Comparison of ENCODE assay signal across 16 cellular contexts in the genomic region with DNA sequence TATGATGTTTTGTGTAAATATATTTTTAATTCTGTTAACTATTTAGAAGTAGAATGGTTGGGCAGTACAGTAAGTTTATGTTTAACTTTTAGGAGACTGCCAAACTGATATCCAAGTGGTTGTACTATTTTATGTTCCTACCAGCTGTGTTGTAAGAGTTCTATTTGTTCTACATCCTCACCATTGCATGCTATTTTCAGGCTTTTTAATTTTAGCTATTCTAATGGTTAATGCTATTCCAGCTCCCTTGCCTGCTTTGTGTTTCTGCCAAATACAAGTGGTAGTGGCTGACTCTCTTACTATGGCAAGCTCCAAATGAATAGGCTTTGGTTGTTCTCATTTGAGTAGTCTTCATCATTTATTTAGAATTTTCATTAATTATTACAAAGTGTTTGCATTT.
DNase-seq lines count a peak whose midpoint lies in the region; ATAC-seq and TF ChIP-seq lines count a peak whose summit lies in the region.
"Had no signal": no experiment of that assay in that cellular context is flagged by ENCODE, and none has a peak within 500 bp of the region (broad histone marks: within the 10 kb centered on the region; RNA-seq: fewer than 3 reads in every experiment).

No MANE protein-coding gene starts in this region.

- peak overlapping the region in 1 of 3 donors; percentile 27 for H3K27ac ChIP-seq in right lobe of liver
- H3K27ac ChIP-seq: 22Rv1, A549, C4-2B had no signal

- peaks cover 0 to 8% (median 4%) of the 10 kb centered on the region in 4 donors for H3K4me1 ChIP-seq in right lobe of liver
- H3K4me1 ChIP-seq: A549, Caco-2 had no signal

- H3K9me3 ChIP-seq in right lobe of liver: no peaks in the 10 kb centered on the region
- H3K9me3 ChIP-seq: Caco-2 had no signal

- intact Hi-C loops in Right ventricle myocardium inferior (cut with DNase I): loop anchor here (10.0 kb wide), 2 partner anchors 195 to 515 kb away; no protein-coding TSS in a partner anchor
- intact Hi-C loops in cardiac septum (cut with DNase I): loop anchor here (5.0 kb wide), 1 partner anchor 398 kb away; no protein-coding TSS in a partner anchor
- intact Hi-C loops in left ventricle myocardium superior (cut with micrococcal nuclease): no loop called here
- intact Hi-C loops in right lobe of liver (cut with DNase I): no loop called here

- TF ChIP-seq POLR2A in right lobe of liver (IDR thresholded peaks at IDR 0.05): no peak

- H3K27me3 ChIP-seq in right lobe of liver: no peaks in the 10 kb centered on the region

- DNase-seq in Right ventricle myocardium inferior (ENCODE audit: missing footprints) (no peak), cardiac septum (ENCODE audit: low spot score) (no peak), left ventricle myocardium superior (no peak), right lobe of liver (peak in 1 of 3 donors; percentile 46), HCEC 1CT (no peak)
- DNase-seq: AML-193; Caco-2; CD4-positive, alpha-beta T cell; HFFc6 had no signal

- H3K36me3 ChIP-seq in right lobe of liver: no peaks in the 10 kb centered on the region

- ATAC-seq in Right ventricle myocardium inferior (peak; percentile 91), left ventricle myocardium superior (peak; percentile 96), right lobe of liver (peak; percentile 92 to 100 (median 96)), GM18511 (IDR thresholded peaks at IDR 0.05; ENCODE audit: unreplicated experiment) (no peak), HG03378 (IDR thresholded peaks at IDR 0.05; ENCODE audit: unreplicated experiment) (no peak)
- ATAC-seq: A549, GM23338, HCT116 had no signal

- H3K4me3 ChIP-seq in right lobe of liver: no peak overlapping the region
- H3K4me3 ChIP-seq: A549, GM23338 had no signal

- TF ChIP-seq CTCF in right lobe of liver (IDR thresholded peaks at IDR 0.05): no peak

Comparison
In these comparisons a context has a peak if more than half of its experiments do, and no peak if none do; other contexts are left out.
1. intact Hi-C loops: an anchor here in Right ventricle myocardium inferior (10.0 kb wide) and cardiac septum (5.0 kb wide); none called in left ventricle myocardium superior and right lobe of liver.
2. ATAC-seq: peak in Right ventricle myocardium inferior (single experiment), left ventricle myocardium superior (single experiment) and right lobe of liver (4 of 4); none in GM18511 (single experiment) and HG03378 (single experiment).